In genomic region chr1:17561561-17561985, GRCh38 we compare ENCODE assay signal across 12 cellular contexts. TPM values are rescaled to one million over a fixed set of nuclear protein-coding genes. Genes with fewer than 3 reads are reported as not detected.
A peak's percentile ranks its signal among the peaks of the same experiment; 100 is the strongest.
DNase-seq lines count a peak whose midpoint lies in the region; ATAC-seq and TF ChIP-seq lines count a peak whose summit lies in the region.
"Had no signal": no experiment of that assay in that cellular context is flagged by ENCODE, and none has a peak within 500 bp of the region (broad histone marks: within the 10 kb centered on the region; RNA-seq: fewer than 3 reads in every experiment).

No MANE protein-coding gene starts in this region.

- H3K27ac ChIP-seq in coronary artery = peak overlapping the region; percentile 94 to 99
- H3K27ac ChIP-seq in thyroid gland = peak overlapping the region; percentile 79 to 90 (median 89)

- H3K9me3 ChIP-seq in thyroid gland (no peaks in the 10 kb centered on the region), mucosa of descending colon (no peaks in the 10 kb centered on the region)

- 45 to 71% methylated on average over 9 of the region's 9 CpGs for WGBS in thyroid gland, 2 donors

- intact Hi-C loops in thyroid gland (cut with DNase I) = no loop called here
- intact Hi-C loops in mucosa of descending colon (cut with DNase I, micrococcal nuclease) = no loop called here

- no peak for ATAC-seq in GM19455 (IDR thresholded peaks at IDR 0.05; ENCODE audit: unreplicated experiment)
- ATAC-seq in mucosa of descending colon = no peak

- H3K36me3 ChIP-seq in thyroid gland (no peaks in the 10 kb centered on the region), mucosa of descending colon (ENCODE audit: low read depth) (no peaks in the 10 kb centered on the region)

- H3K4me1 ChIP-seq in thyroid gland (peaks cover 48 to 74% of the 10 kb centered on the region in 2 donors), mucosa of descending colon (ENCODE audit: low read depth) (peaks cover 45% of the 10 kb centered on the region)

- no peak for TF ChIP-seq POLR2A in thyroid gland (IDR thresholded peaks at IDR 0.05)

- H3K27me3 ChIP-seq in thyroid gland = no peaks in the 10 kb centered on the region

- H3K4me3 ChIP-seq in coronary artery (peak overlapping the region; percentile 54), thyroid gland (replicated peaks in 1 of 3) (no peak overlapping the region), mucosa of descending colon (no peak overlapping the region)

- TF ChIP-seq CTCF in coronary artery (IDR thresholded peaks at IDR 0.05) (no peak), thyroid gland (IDR thresholded peaks at IDR 0.05) (no peak), mucosa of descending colon (IDR thresholded peaks at IDR 0.05) (no peak)

- DNase-seq in HT1080 (ENCODE audit: low read depth) = peak; percentile 34
- DNase-seq in coronary artery (ENCODE audit: low spot score) = peak; percentile 96
- peak; percentile 72 for DNase-seq in medulla oblongata (ENCODE audit: extremely low spot score)
- DNase-seq in thyroid gland = peak; percentile 27 to 46
- DNase-seq in mucosa of descending colon = no peak
- no peak for DNase-seq in HuH-7.5 (ENCODE audit: low spot score)
- DNase-seq in mucosa of gallbladder (ENCODE audit: low spot score) = no peak
- DNase-seq: activated CD4-positive, alpha-beta memory T cell treated with anti-CD3 and anti-CD28 coated beads for 36 hours; NCI-H1092; OCI-M1; small intestine had no signal

RNA-seq across cellular contexts. Expression of gene ARHGEF10L, which starts 22.1 kb away (rescaled TPM):
- total RNA-seq in HT1080 (2014; rRNA removed; shearing (Covaris generic)) = 6.4 and 6.7 TPM in 2 replicates
- 3.9 and 4.9 TPM in 2 replicates for polyA plus RNA-seq in HT1080 (2015; cell fraction: cytosol; rRNA removed)
- polyA plus RNA-seq in HT1080 (2015; cell fraction: nucleus; rRNA removed) = 12.6 and 16.0 TPM in 2 replicates
- total RNA-seq in thyroid gland = 10 to 100 TPM; 32.2 to 64.5 (median 51.4) TPM
- total RNA-seq in mucosa of descending colon = 100 to 1,000 TPM in 2 of 3 donors, 10 to 100 TPM in 1; 87.6 to 146 (median 144) TPM
- 53.0 TPM for total RNA-seq in mucosa of gallbladder
- total RNA-seq: activated CD4-positive, alpha-beta memory T cell treated with anti-CD3 and anti-CD28 coated beads for 36 hours had no signal

Comparison
In these comparisons a context has a peak if more than half of its experiments do, and no peak if none do; other contexts are left out.
1. DNase-seq: peak in HT1080 (single experiment), coronary artery (single experiment), medulla oblongata (single experiment) and thyroid gland (2 of 2); none in mucosa of descending colon (0 of 3), HuH-7.5 (single experiment) and mucosa of gallbladder (single experiment).